Comparison of ENCODE assay signal across 9 cellular contexts in the genomic region with DNA sequence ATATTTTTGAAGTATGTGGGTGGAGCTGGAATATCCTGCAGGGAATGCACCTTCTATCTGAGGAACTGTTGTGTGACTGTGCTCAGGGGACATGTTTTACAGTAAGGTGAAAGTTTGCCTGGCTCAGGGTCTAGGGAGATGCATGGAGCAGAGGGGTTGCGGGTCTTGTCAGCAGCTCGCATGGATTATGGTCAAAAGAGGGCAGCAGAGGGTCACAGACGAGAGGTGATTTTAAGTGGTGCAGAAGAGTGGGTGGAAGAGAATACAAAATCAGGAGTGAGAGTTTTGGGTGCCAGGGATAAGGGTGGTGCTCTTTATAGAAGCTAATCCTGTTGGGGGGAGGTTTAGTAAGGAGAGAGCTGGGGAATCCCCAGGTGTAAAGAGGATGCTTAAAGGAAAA. TPM values are rescaled to one million over a fixed set of nuclear protein-coding genes. Genes with fewer than 3 reads are reported as not detected.
DNase-seq lines count a peak whose midpoint lies in the region; ATAC-seq and TF ChIP-seq lines count a peak whose summit lies in the region.
"Had no signal": no experiment of that assay in that cellular context is flagged by ENCODE, and none has a peak within 500 bp of the region (broad histone marks: within the 10 kb centered on the region; RNA-seq: fewer than 3 reads in every experiment).

No MANE protein-coding gene starts in this region.

- no peaks in the 10 kb centered on the region for H3K36me3 ChIP-seq in vagina

- peaks cover 3% of the 10 kb centered on the region for H3K27me3 Mint-ChIP-seq in chondrocyte (ENCODE audit: low read depth)

- no peaks in the 10 kb centered on the region for H3K9me3 Mint-ChIP-seq in chondrocyte (ENCODE audit: low read depth)

- no peak for TF ChIP-seq POLR2A in vagina (IDR thresholded peaks at IDR 0.05)

- DNase-seq in GDM1 (lab: John Stamatoyannopoulos, UW) = peak; percentile 19
- peak; percentile 79 for DNase-seq in NCI-H69 (lab: John Stamatoyannopoulos, UW)
- DNase-seq in chondrocyte (ENCODE audit: low spot score) = no peak
- peak; percentile 21 for DNase-seq in renal cortical epithelial cell (ENCODE audit: low read depth)
- DNase-seq in DMS79 treated with DMSO at 0.1 percent for 48 hours (lab: John Stamatoyannopoulos, UW) = no peak
- no peak for DNase-seq in vagina (ENCODE audit: extremely low spot score in 2 of 2)
- DNase-seq: left cardiac atrium had no signal

- no peaks in the 10 kb centered on the region for H3K36me3 Mint-ChIP-seq in chondrocyte (ENCODE audit: low read depth)

- no peak overlapping the region for H3K27ac Mint-ChIP-seq in chondrocyte (ENCODE audit: unreplicated experiment)

- H3K4me3 ChIP-seq in vagina = no peak overlapping the region

- peak; percentile 63 for TF ChIP-seq CTCF in chondrocyte (IDR thresholded peaks at IDR 0.05)
- no peak for TF ChIP-seq CTCF in vagina (IDR thresholded peaks at IDR 0.05)

- no peaks in the 10 kb centered on the region for H3K9me3 ChIP-seq in vagina

- H3K4me1 ChIP-seq in vagina = no peaks in the 10 kb centered on the region

- no peak overlapping the region for H3K4me3 Mint-ChIP-seq in chondrocyte (ENCODE audit: unreplicated experiment)

- intact Hi-C loops in vagina (cut with DNase I) = no loop called here

- no peak overlapping the region for H3K27ac ChIP-seq in vagina

- H3K27me3 ChIP-seq in vagina = no peaks in the 10 kb centered on the region

- H3K4me1 Mint-ChIP-seq in chondrocyte (ENCODE audit: low read depth) = no peaks in the 10 kb centered on the region

- ATAC-seq in HG02885 (IDR thresholded peaks at IDR 0.05; ENCODE audit: poor library complexity, unreplicated experiment) (peak; percentile 63), HG03457 (IDR thresholded peaks at IDR 0.05; ENCODE audit: unreplicated experiment) (no peak)

RNA-seq across cellular contexts. Expression of gene GRIN3A, which starts 53.5 kb away (rescaled TPM):
- not detected in 3 replicates for total RNA-seq in chondrocyte
- total RNA-seq in renal cortical epithelial cell = not detected in 2 replicates
- 1.5 TPM for total RNA-seq in vagina

Comparison
In these comparisons a context has a peak if more than half of its experiments do, and no peak if none do; other contexts are left out.
1. DNase-seq: peak in GDM1 (single experiment), NCI-H69 (single experiment) and renal cortical epithelial cell (single experiment); none in chondrocyte (single experiment), DMS79 treated with DMSO at 0.1 percent for 48 hours (single experiment) and vagina (0 of 2).